In the genomic region with DNA sequence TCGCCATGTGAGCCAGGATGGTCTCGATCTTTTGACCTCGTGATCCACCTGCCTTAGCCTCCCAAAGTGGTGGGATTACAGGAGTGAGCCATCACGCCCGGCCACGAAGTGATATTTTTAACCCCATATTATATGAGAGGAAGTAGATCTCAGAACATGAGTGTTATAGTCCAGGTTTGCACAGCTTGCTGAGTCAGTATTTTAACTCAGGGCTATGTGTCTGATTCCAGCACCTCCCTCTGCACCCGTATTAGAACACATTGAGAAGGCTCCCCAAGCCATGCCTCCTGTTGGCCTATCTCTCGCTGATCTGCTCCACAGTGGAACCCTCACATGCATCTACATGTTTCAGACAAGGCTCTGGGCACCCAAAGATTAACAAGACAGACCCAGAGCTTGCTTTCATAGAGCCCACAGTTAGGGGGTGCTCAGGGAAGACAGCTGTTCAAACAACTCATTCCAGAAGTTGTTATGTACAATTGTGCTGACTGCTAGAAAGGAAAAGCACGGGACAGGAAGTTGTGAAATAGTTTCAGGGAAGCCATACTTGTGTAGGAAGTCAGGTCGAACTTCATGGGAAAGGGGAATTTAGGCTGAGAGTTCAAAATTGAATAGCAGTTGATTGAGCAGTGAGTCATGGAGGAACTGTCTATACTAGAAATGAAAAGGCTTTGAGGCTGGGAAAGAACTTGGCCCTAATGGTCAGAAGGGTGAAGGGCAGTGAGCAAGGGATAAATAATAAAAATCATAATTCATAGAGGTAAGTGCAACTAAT, we compare ENCODE assay signal across 9 cellular contexts. TPM values are rescaled to one million over a fixed set of nuclear protein-coding genes. Genes with fewer than 3 reads are reported as not detected.
DNase-seq lines count a peak whose midpoint lies in the region; ATAC-seq, FAIRE-seq and TF ChIP-seq lines count a peak whose summit lies in the region.
"Had no signal": no experiment of that assay in that cellular context is flagged by ENCODE, and none has a peak within 500 bp of the region (broad histone marks: within the 10 kb centered on the region; RNA-seq: fewer than 3 reads in every experiment).

No MANE protein-coding gene starts in this region.

- no peak for TF ChIP-seq RAD21 in HCT116 (IDR thresholded peaks at IDR 0.05; ENCODE audit: low read depth)

- no peak for TF ChIP-seq CTCF in HCT116 (IDR thresholded peaks at IDR 0.05 in 2 of 3, conservative IDR thresholded peaks at IDR 0.05 in 1 of 3; ENCODE audit: borderline replicate concordance in 1 of 3, insufficient read depth in 1 of 3, low read depth in 2 of 3, low read length in 2 of 3)
- TF ChIP-seq CTCF in gastroesophageal sphincter (IDR thresholded peaks at IDR 0.05) = no peak
- TF ChIP-seq CTCF in gastrocnemius medialis (IDR thresholded peaks at IDR 0.05 in 4 of 5, conservative IDR thresholded peaks at IDR 0.05 in 1 of 5) = no peak

- intact Hi-C loops in HCT116 (cut with micrococcal nuclease) = loop anchor here (2.0 kb wide), 1 partner anchor 159 kb away; no protein-coding TSS in a partner anchor
- intact Hi-C loops in gastrocnemius medialis (cut with DNase I; ENCODE audit: low total_unique reads) = no loop called here

- no peaks in the 10 kb centered on the region for H4K20me1 ChIP-seq in HCT116 (ENCODE audit: insufficient read depth)

- no peak overlapping the region for H3K9ac ChIP-seq in HCT116 (ENCODE audit: low read length)

- H3K4me3 ChIP-seq in HCT116 (replicated peaks in 1 of 2; ENCODE audit: low read depth in 1 of 2, low read length in 2 of 2) = no peak overlapping the region
- H3K4me3 ChIP-seq in gastroesophageal sphincter = no peak overlapping the region
- no peak overlapping the region for H3K4me3 ChIP-seq in gastrocnemius medialis

- no peaks in the 10 kb centered on the region for H3K36me3 ChIP-seq in HCT116 (ENCODE audit: control insufficient read depth in 1 of 2, insufficient read depth in 2 of 2, low read length in 2 of 2)
- H3K36me3 ChIP-seq in gastroesophageal sphincter = no peaks in the 10 kb centered on the region
- no peaks in the 10 kb centered on the region for H3K36me3 ChIP-seq in gastrocnemius medialis

- H2AFZ ChIP-seq in HCT116 (ENCODE audit: low read depth, low read length, poor library complexity, severe bottlenecking) = peak overlapping the region; percentile 86

- ATAC-seq in HCT116 (no peak), gastroesophageal sphincter (peak; percentile 82), gastrocnemius medialis (peak; percentile 45 to 49), GM21360 (IDR thresholded peaks at IDR 0.05; ENCODE audit: unreplicated experiment) (no peak)

- H3K27ac ChIP-seq in HCT116 (ENCODE audit: low read depth, low read length) (no peak overlapping the region), gastroesophageal sphincter (peak overlapping the region in 3 of 4 donors; percentile 24 to 36 (median 35)), gastrocnemius medialis (no peak overlapping the region)

- POLR2A ChIA-PET in HCT116 (lab: Charles Lee) = no interaction called here

- CTCF ChIA-PET in HCT116 (lab: Charles Lee) = interaction anchor here (2.6 kb wide), 1 partner anchor 12 kb away, joined by 10 read pairs; no protein-coding TSS in a partner anchor

- in situ Hi-C loops in gastrocnemius medialis (cut with MboI; ENCODE audit: low sequenced_read_pairs in 4 of 4) (loop anchor here in 1 of 4 donors (5.0 kb wide), 1 partner anchor 89 kb away; no protein-coding TSS in a partner anchor), G401 (cut with HindIII; ENCODE audit: low sequenced_read_pairs) (no loop called here)

- H3K4me1 ChIP-seq in HCT116 (ENCODE audit: control insufficient read depth in 1 of 2, insufficient read depth in 2 of 2, low read length in 2 of 2) (peaks cover 0 to 6% of the 10 kb centered on the region in 2 experiments; a peak in 1 of 4 replicates), gastroesophageal sphincter (peaks cover 0 to 7% (median 0%) of the 10 kb centered on the region in 3 donors), gastrocnemius medialis (no peaks in the 10 kb centered on the region)

- H3K9me2 ChIP-seq in HCT116 (ENCODE audit: insufficient read depth) = no peaks in the 10 kb centered on the region

- WGBS in gastroesophageal sphincter (ENCODE audit: low coverage in 1 of 2), 2 donors = 53 to 54% methylated on average over 5 to 7 of the region's 10 CpGs

- no TSS peak for BruUV-seq in HCT116 (replicated peaks; lab: Mats Ljungman, UMichigan)

- no peak for DNase-seq in HCT116 (ENCODE audit: low read depth, low spot score)
- DNase-seq in SW480 (ENCODE audit: low spot score) = peak; percentile 10
- DNase-seq in gastrocnemius medialis = peak in 1 of 2 donors; percentile 17
- DNase-seq in G401 (ENCODE audit: low spot score) = no peak
- no peak for DNase-seq in GF-D8 (lab: John Stamatoyannopoulos, UW)
- DNase-seq in RCC 7860 (ENCODE audit: low spot score) = no peak
- DNase-seq: T-helper 9 cell had no signal

- H3K9me3 ChIP-seq in HCT116 (ENCODE audit: control insufficient read depth in 1 of 2, insufficient read depth in 1 of 2, low read depth in 1 of 2, low read length in 2 of 2) (no peaks in the 10 kb centered on the region), gastroesophageal sphincter (peaks cover 0 to 5% (median 0%) of the 10 kb centered on the region in 3 donors), gastrocnemius medialis (no peaks in the 10 kb centered on the region)

- no peak for TF ChIP-seq EP300 in gastroesophageal sphincter (IDR thresholded peaks at IDR 0.05)

- H3K27me3 ChIP-seq in HCT116 (ENCODE audit: insufficient read depth, low read length) (no peaks in the 10 kb centered on the region), gastroesophageal sphincter (peaks cover 42% of the 10 kb centered on the region), gastrocnemius medialis (no peaks in the 10 kb centered on the region)

- TF ChIP-seq POLR2A in HCT116 (IDR thresholded peaks at IDR 0.05; ENCODE audit: borderline replicate concordance, extremely low read depth, insufficient read depth, insufficient read length) = no peak
- TF ChIP-seq POLR2A in gastroesophageal sphincter (IDR thresholded peaks at IDR 0.05) = no peak
- TF ChIP-seq POLR2A in gastrocnemius medialis (IDR thresholded peaks at IDR 0.05) = peak in 1 of 2 donors; percentile 9

- no peak overlapping the region for H3K4me2 ChIP-seq in HCT116 (ENCODE audit: low read length)

- FAIRE-seq in RCC 7860 (lab: Jason Lieb, UNC) = no peak

- no peaks in the 10 kb centered on the region for H3K79me2 ChIP-seq in HCT116 (ENCODE audit: insufficient read depth, low read length)

- RAD21 ChIA-PET in HCT116 (lab: Charles Lee; ENCODE audit: low non-redundant PET in 1 of 2, low total read pairs in 2 of 2, uncharacterized antibody in 2 of 2, unreplicated experiment in 2 of 2) = no interaction called here

TF ChIP-seq in HCT116, 20 proteins besides CTCF, POLR2A, EP300 and RAD21:
- TF ChIP-seq TCF7L2 (IDR thresholded peaks at IDR 0.05; ENCODE audit: borderline replicate concordance, extremely low read depth, insufficient read depth, insufficient read length) (no peak), YY1 (IDR thresholded peaks at IDR 0.05; ENCODE audit: extremely low read depth, insufficient replicate concordance, low read depth, low read length) (no peak)
TF ChIP-seq in HCT116: peak in this region for 0.

RNA-seq across cellular contexts. Expression of gene CLPB, which starts 49.3 kb away (rescaled TPM):
- total RNA-seq in HCT116 (2021; ENCODE audit: unreplicated experiment) = 38.5 TPM
- polyA plus RNA-seq in HCT116 (2012) = 26.0 and 29.4 TPM in 2 replicates
- total RNA-seq in gastroesophageal sphincter = 10 to 100 TPM; 19.4 to 30.4 (median 23.4) TPM
- total RNA-seq in gastrocnemius medialis = 10 to 100 TPM; 16.9 to 31.1 (median 24.3) TPM
- total RNA-seq in G401 (2014; rRNA removed; shearing (Covaris generic)) = 35.5 and 56.5 TPM in 2 replicates

Comparison
In these comparisons a context has a peak if more than half of its experiments do, and no peak if none do; other contexts are left out.
1. ATAC-seq: peak in gastroesophageal sphincter (single experiment) and gastrocnemius medialis (2 of 2); none in HCT116 (single experiment) and GM21360 (single experiment).
2. H3K27ac ChIP-seq: peak in gastroesophageal sphincter (3 of 4); none in HCT116 (single experiment) and gastrocnemius medialis (0 of 4).